Comparison of ENCODE assay signal across 8 cellular contexts in the genomic region with DNA sequence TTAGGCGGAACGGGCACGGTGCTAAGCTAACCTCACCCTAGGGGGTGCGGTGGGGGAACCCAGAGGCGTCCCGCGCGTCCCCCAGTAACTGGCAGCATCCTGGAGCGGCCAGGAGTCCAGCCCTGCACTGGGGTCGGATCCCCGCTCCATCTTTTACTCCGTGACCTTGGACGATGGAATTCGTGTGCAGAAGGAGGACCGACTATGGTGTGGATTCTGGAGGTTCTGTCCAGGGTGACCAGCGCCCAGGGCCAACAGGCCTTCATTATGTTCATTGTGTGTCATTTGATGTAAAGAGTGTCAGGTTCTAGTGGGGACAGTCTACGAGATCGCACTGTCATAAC. TPM values are rescaled to one million over a fixed set of nuclear protein-coding genes. Genes with fewer than 3 reads are reported as not detected.
DNase-seq lines count a peak whose midpoint lies in the region; ATAC-seq, FAIRE-seq and TF ChIP-seq lines count a peak whose summit lies in the region.

No MANE protein-coding gene starts in this region.

- H3K4me1 ChIP-seq in RWPE2 (ENCODE audit: insufficient read depth, poor library complexity, severe bottlenecking) = no peaks in the 10 kb centered on the region
- H3K4me1 ChIP-seq in psoas muscle = peaks cover 53% of the 10 kb centered on the region

- FAIRE-seq in urothelium cell line (lab: Jason Lieb, UNC) = no peak

- WGBS in psoas muscle, 3 donors = 6 to 8% (median 8%) methylated on average over 18 of the region's 18 CpGs

- DNase-seq in GM06990 (ENCODE audit: extremely low read depth, insufficient read length) (no peak), RWPE2 (ENCODE audit: low spot score) (no peak), fibroblast of pulmonary artery (ENCODE audit: low read depth) (no peak), psoas muscle (no peak), NOMO-1 (lab: John Stamatoyannopoulos, UW; ENCODE audit: unreplicated experiment in 2 of 2) (no peak), urothelium cell line (ENCODE audit: low spot score) (no peak), DMS 273 treated with DMSO at 0.1 percent for 48 hours (lab: John Stamatoyannopoulos, UW) (no peak), NCI-H226 (no peak)

- no peaks in the 10 kb centered on the region for H3K27me3 ChIP-seq in GM06990 (replicated peaks; ENCODE audit: control insufficient read depth, insufficient read depth, low read length)
- no peaks in the 10 kb centered on the region for H3K27me3 ChIP-seq in RWPE2 (ENCODE audit: insufficient read depth, poor library complexity, severe bottlenecking)
- no peaks in the 10 kb centered on the region for H3K27me3 ChIP-seq in psoas muscle (ENCODE audit: insufficient read depth in 3 of 3, low read length in 2 of 3)

- peaks cover 9% of the 10 kb centered on the region for H3K36me3 ChIP-seq in GM06990 (ENCODE audit: control insufficient read depth, insufficient read depth, low read length)
- peaks cover 13% of the 10 kb centered on the region for H3K36me3 ChIP-seq in RWPE2 (ENCODE audit: low read depth)
- peaks cover 0 to 20% of the 10 kb centered on the region in 2 donors for H3K36me3 ChIP-seq in psoas muscle (ENCODE audit: insufficient read depth in 1 of 2, low read depth in 1 of 2)

- TF ChIP-seq CTCF in GM06990 (IDR thresholded peaks at IDR 0.05; ENCODE audit: insufficient read depth, low read length, poor library complexity, severe bottlenecking) (no peak), RWPE2 (IDR thresholded peaks at IDR 0.05; ENCODE audit: poor library complexity, severe bottlenecking) (no peak), fibroblast of pulmonary artery (IDR thresholded peaks at IDR 0.05; ENCODE audit: low read length, missing control alignments) (no peak), psoas muscle (IDR thresholded peaks at IDR 0.05) (no peak)

- H3K4me3 ChIP-seq in GM06990 (replicated peaks; ENCODE audit: low read depth, low read length) = peak overlapping the region; percentile 98
- H3K4me3 ChIP-seq in RWPE2 (ENCODE audit: severe bottlenecking) = peak overlapping the region; percentile 60
- peak overlapping the region; percentile 95 for H3K4me3 ChIP-seq in fibroblast of pulmonary artery (replicated peaks; ENCODE audit: low read depth, low read length)
- H3K4me3 ChIP-seq in psoas muscle = peak overlapping the region; percentile 93

- H3K9me3 ChIP-seq in RWPE2 (ENCODE audit: severe bottlenecking) (no peaks in the 10 kb centered on the region), psoas muscle (no peaks in the 10 kb centered on the region)

- H3K27ac ChIP-seq in RWPE2 (ENCODE audit: poor library complexity, severe bottlenecking) = peak overlapping the region; percentile 64
- H3K27ac ChIP-seq in psoas muscle = peak overlapping the region; percentile 84

- ATAC-seq in RWPE2 (ENCODE audit: low read depth) (peak; percentile 23; the same call in 1 of the 3 replicates), psoas muscle (no peak)

- intact Hi-C loops in psoas muscle (cut with DNase I) = loop anchor here in 1 of 2 donors (5.0 kb wide), 1 partner anchor 92 kb away; the partner anchor contains the start of genes PLEKHJ1 and SF3A2

RNA-seq across cellular contexts. Expression of gene SPPL2B, which starts 0.7 kb away (rescaled TPM):
- 10 to 100 TPM; 21.1 to 38.0 (median 27.7) TPM for total RNA-seq in psoas muscle
- polyA plus RNA-seq in psoas muscle = 10 to 100 TPM; 11.4 to 22.1 (median 19.4) TPM

RNA-seq across cellular contexts. Expression of gene LSM7, which starts 0.7 kb away (rescaled TPM):
- 10 to 100 TPM; 42.2 to 89.8 (median 47.8) TPM for total RNA-seq in psoas muscle
- 100 to 1,000 TPM; 128 to 323 (median 141) TPM for polyA plus RNA-seq in psoas muscle

RNA-seq across cellular contexts. Expression of gene LINGO3, which starts 21.2 kb away (rescaled TPM):
- not detected for total RNA-seq in psoas muscle
- under 1 TPM in 1 of 3 donors, not detected in 2; 0.04 TPM for polyA plus RNA-seq in psoas muscle

RNA-seq across cellular contexts. Expression of gene TMPRSS9, which starts 30.9 kb away (rescaled TPM):
- under 1 TPM in 1 of 4 donors, not detected in 3; 0.17 TPM for total RNA-seq in psoas muscle
- not detected for polyA plus RNA-seq in psoas muscle

RNA-seq across cellular contexts. Expression of gene PEAK3, which starts 47.2 kb away (rescaled TPM):
- total RNA-seq in psoas muscle = under 1 TPM; 0.12 to 0.20 (median 0.14) TPM
- under 1 TPM in 2 of 3 donors, not detected in 1; 0.01 to 0.08 TPM for polyA plus RNA-seq in psoas muscle
